ENCODE assay signal across 17 cellular contexts in genomic region chr11:119047205-119047604, GRCh38.
"Had no signal": no experiment of that assay in that cellular context is flagged by ENCODE, and none has a peak within 500 bp of the region (broad histone marks: within the 10 kb centered on the region; RNA-seq: fewer than 3 reads in every experiment).

No MANE protein-coding gene starts in this region.

- H3K4me1 Mint-ChIP-seq: neural progenitor cell had no signal

- DNase-seq: effector CD4-positive, alpha-beta T cell; endodermal cell; foreskin melanocyte; head of caudate nucleus; left colon; left ventricle myocardium superior; mesenchymal stem cell; midbrain; nucleus accumbens; ovary; sigmoid colon; stimulated activated CD4-positive, alpha-beta T cell treated with anti-CD3 and anti-CD28 coated beads, Interleukin-12 subunit alpha, Interleukin-12 subunit beta, amount 100 ng/mL, for 4 hours; stimulated activated naive CD8-positive, alpha-beta T cell treated with anti-CD3 and anti-CD28 coated beads, Interleukin-15, Interleukin-2, amounts not matched to agents 100 U/mL and 50 U/mL, for 24 hours; thyroid gland had no signal

- H3K27ac Mint-ChIP-seq: endodermal cell; natural killer cell treated with Interleukin-12 subunit alpha and Interleukin-12 subunit beta and Interleukin-15 and Interleukin-18, amount 100 ng/mL, for 72 hours; neural progenitor cell; type B pancreatic cell had no signal

- ATAC-seq: left colon; left ventricle myocardium superior; natural killer cell treated with Interleukin-12 subunit alpha and Interleukin-12 subunit beta and Interleukin-15 and Interleukin-18, amount 100 ng/mL, for 72 hours; stimulated activated naive CD8-positive, alpha-beta T cell treated with anti-CD3 and anti-CD28 coated beads, Interleukin-15, Interleukin-2, amounts not matched to agents 100 U/mL and 50 U/mL, for 24 hours had no signal

- H3K27me3 Mint-ChIP-seq: natural killer cell treated with Interleukin-12 subunit alpha and Interleukin-12 subunit beta and Interleukin-15 and Interleukin-18, amount 100 ng/mL, for 72 hours; type B pancreatic cell had no signal

- H3K9me3 Mint-ChIP-seq: endodermal cell; natural killer cell treated with Interleukin-12 subunit alpha and Interleukin-12 subunit beta and Interleukin-15 and Interleukin-18, amount 100 ng/mL, for 72 hours; neural progenitor cell; type B pancreatic cell had no signal

- H3K4me3 Mint-ChIP-seq: endodermal cell; natural killer cell treated with Interleukin-12 subunit alpha and Interleukin-12 subunit beta and Interleukin-15 and Interleukin-18, amount 100 ng/mL, for 72 hours; neural progenitor cell; type B pancreatic cell had no signal
